Comparison of ENCODE assay signal across 11 cellular contexts in the genomic region with DNA sequence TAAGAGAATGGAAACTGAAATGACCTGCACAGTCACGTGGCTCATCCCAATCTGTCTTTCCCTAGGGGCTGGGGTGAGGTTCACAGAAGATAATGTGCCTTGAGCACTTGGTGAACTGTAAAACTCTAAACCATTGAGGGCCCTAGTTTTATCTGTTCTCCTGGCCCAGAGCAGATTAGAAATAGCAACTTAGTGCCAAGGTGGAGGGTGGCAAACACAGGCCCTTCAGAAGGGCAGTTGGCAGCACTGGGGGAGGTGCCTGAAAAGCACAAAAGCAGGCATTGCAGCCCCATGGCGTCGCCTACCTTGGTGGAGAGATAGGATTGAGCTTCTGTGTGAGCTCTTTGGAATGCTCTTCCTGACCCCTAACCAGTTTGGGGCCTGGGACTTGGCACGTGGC. TPM values are rescaled to one million over a fixed set of nuclear protein-coding genes. Genes with fewer than 3 reads are reported as not detected.
"Had no signal": no experiment of that assay in that cellular context is flagged by ENCODE, and none has a peak within 500 bp of the region (broad histone marks: within the 10 kb centered on the region; RNA-seq: fewer than 3 reads in every experiment).

No MANE protein-coding gene starts in this region.

RNA-seq across cellular contexts. Expression of a gene that starts 17.7 kb away (rescaled TPM):
- total RNA-seq: activated CD8-positive, alpha-beta memory T cell treated with anti-CD3 and anti-CD28 coated beads for 36 hours; activated CD8-positive, alpha-beta T cell treated with anti-CD3 and anti-CD28 coated beads for 36 hours; activated naive CD4-positive, alpha-beta T cell treated with anti-CD3 and anti-CD28 coated beads for 36 hours; activated naive CD8-positive, alpha-beta T cell treated with anti-CD3 and anti-CD28 coated beads for 36 hours; activated T-helper 1 cell treated with anti-CD3 and anti-CD28 coated beads, Interleukin-12 subunit alpha, Interleukin-12 subunit beta, Interleukin-2, Interleukin-4 antibody, amounts not matched to agents 30 ng/mL and 10 ng/mL and 1 ng/mL, durations not matched to agents 14 hours and 24 hours and 36 hours; aorta; SJSA1; WTC11 had no signal
- polyA plus RNA-seq: cardiac muscle cell, IgD-negative memory B cell had no signal

RNA-seq across cellular contexts. Expression of a gene that starts 59.1 kb away (rescaled TPM):
- polyA plus RNA-seq: aorta, cardiac muscle cell, IgD-negative memory B cell, SK-N-SH had no signal
